1 cellular context compared by ENCODE assay signal in the genomic region with DNA sequence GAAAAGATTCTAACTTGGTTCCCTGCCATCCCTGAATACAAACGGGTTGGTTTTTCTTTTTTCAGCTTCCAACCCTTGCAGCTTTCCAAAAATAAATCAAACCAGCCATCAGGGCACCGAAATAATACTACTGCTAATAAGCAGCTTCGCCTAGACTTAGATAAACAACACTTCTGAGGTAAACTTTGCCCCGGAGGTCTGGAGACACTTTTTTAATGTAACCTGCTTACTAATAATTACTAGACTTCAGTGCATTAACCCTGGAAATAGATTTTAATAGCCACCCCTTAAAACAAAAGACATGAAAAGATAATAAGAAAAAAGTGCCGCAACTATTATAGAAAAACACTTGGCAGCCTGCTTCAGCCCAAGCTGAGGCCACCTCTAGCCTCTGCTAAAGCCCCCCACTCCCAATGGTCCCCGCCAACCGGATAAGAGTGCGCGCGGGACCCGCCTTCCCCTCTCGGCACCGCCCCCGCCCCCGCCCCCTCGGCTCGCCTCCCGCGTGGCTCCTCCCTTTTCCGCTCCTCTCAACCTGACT.
TF ChIP-seq lines count a peak whose summit lies in the region.

No MANE protein-coding gene starts in this region.

TF ChIP-seq in K562, 482 proteins besides CTCF, POLR2A, EP300 and RAD21 (continued from another document):
- TF ChIP-seq, protein P1, sequence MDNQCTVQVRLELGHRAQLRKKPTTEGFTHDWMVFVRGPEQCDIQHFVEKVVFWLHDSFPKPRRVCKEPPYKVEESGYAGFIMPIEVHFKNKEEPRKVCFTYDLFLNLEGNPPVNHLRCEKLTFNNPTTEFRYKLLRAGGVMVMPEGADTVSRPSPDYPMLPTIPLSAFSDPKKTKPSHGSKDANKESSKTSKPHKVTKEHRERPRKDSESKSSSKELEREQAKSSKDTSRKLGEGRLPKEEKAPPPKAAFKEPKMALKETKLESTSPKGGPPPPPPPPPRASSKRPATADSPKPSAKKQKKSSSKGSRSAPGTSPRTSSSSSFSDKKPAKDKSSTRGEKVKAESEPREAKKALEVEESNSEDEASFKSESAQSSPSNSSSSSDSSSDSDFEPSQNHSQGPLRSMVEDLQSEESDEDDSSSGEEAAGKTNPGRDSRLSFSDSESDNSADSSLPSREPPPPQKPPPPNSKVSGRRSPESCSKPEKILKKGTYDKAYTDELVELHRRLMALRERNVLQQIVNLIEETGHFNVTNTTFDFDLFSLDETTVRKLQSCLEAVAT (IDR thresholded peaks at IDR 0.05), result 0 out of 4 replicates have a peak, but pooled peaks have one; percentile 6 to 68
- TF ChIP-seq ZBTB7A (IDR thresholded peaks at IDR 0.05; ENCODE audit: borderline replicate concordance, control insufficient read depth, low read depth, low read length) (peak; percentile 91), CHD1 (IDR thresholded peaks at IDR 0.05; ENCODE audit: low read length) (peak; percentile 55), CHD4 (IDR thresholded peaks at IDR 0.05; ENCODE audit: insufficient read depth, insufficient replicate concordance, low read depth, low read length, poor library complexity, severe bottlenecking) (peak; percentile 21), HDAC3 (IDR thresholded peaks at IDR 0.05; ENCODE audit: borderline replicate concordance, partially characterized antibody) (peak; percentile 25), ARHGAP35 (IDR thresholded peaks at IDR 0.05; ENCODE audit: partially characterized antibody) (no peak), RBM22 (IDR thresholded peaks at IDR 0.05; ENCODE audit: low read depth, low read length, poor library complexity, severe bottlenecking) (no peak)
- TF ChIP-seq, protein P2, sequence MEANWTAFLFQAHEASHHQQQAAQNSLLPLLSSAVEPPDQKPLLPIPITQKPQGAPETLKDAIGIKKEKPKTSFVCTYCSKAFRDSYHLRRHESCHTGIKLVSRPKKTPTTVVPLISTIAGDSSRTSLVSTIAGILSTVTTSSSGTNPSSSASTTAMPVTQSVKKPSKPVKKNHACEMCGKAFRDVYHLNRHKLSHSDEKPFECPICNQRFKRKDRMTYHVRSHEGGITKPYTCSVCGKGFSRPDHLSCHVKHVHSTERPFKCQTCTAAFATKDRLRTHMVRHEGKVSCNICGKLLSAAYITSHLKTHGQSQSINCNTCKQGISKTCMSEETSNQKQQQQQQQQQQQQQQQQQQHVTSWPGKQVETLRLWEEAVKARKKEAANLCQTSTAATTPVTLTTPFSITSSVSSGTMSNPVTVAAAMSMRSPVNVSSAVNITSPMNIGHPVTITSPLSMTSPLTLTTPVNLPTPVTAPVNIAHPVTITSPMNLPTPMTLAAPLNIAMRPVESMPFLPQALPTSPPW (CRISPR knock-in tag; IDR thresholded peaks at IDR 0.05), result peak; percentile 68; the same call in 1 of the 2 replicates
